In the genomic region with DNA sequence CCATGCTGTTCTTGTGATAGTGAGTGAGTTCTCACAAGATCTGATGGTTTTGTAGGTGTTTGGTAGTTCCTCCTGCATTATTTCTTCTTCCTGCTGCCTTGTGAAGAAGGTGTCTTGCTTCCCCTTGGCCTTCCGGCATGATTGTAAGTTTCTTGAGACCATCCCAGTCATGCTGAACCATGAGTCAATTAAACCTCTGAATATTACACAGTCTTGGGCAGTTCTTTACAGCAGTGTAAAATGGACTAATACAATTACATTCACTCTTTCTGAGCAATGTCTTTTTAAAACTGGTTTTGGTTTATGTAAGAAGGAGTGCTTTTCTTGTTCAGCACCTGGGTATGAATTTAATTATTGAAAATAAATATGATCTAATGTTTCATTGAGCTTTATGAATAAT, we compare ENCODE assay signal across 21 cellular contexts. TPM values are rescaled to one million over a fixed set of nuclear protein-coding genes. Genes with fewer than 3 reads are reported as not detected.
DNase-seq lines count a peak whose midpoint lies in the region; ATAC-seq lines count a peak whose summit lies in the region.
"Had no signal": no experiment of that assay in that cellular context is flagged by ENCODE, and none has a peak within 500 bp of the region (broad histone marks: within the 10 kb centered on the region; RNA-seq: fewer than 3 reads in every experiment).

No MANE protein-coding gene starts in this region.

- H3K27ac Mint-ChIP-seq in activated naive CD4-positive, alpha-beta T cell treated with anti-CD3 and anti-CD28 coated beads for 36 hours: peak overlapping the region; percentile 32
- peak overlapping the region; percentile 83 for H3K27ac Mint-ChIP-seq in activated naive CD8-positive, alpha-beta T cell treated with anti-CD3 and anti-CD28 coated beads for 36 hours
- H3K27ac Mint-ChIP-seq: nephron had no signal

- peak; percentile 6 for DNase-seq in activated naive CD4-positive, alpha-beta T cell treated with anti-CD3 and anti-CD28 coated beads for 36 hours
- no peak for DNase-seq in activated naive CD4-positive, alpha-beta T cell (lab: John Stamatoyannopoulos, UW)
- no peak for DNase-seq in activated naive CD8-positive, alpha-beta T cell treated with anti-CD3 and anti-CD28 coated beads for 36 hours
- DNase-seq in DMS153 (lab: John Stamatoyannopoulos, UW): no peak
- no peak for DNase-seq in GM03348 (ENCODE audit: low spot score)
- DNase-seq: ACHN; DMS79; left cardiac atrium; mesendoderm; NCI-H526 treated with DMSO at 0.1 percent for 48 hours; right lobe of liver; stimulated activated CD8-positive, alpha-beta memory T cell treated with anti-CD3 and anti-CD28 coated beads, Interleukin-4, amount 100 ng/mL, for 48 hours had no signal

- peaks cover 6% of the 10 kb centered on the region for H3K9me3 Mint-ChIP-seq in activated naive CD4-positive, alpha-beta T cell treated with anti-CD3 and anti-CD28 coated beads for 36 hours
- H3K9me3 Mint-ChIP-seq in activated naive CD8-positive, alpha-beta T cell treated with anti-CD3 and anti-CD28 coated beads for 36 hours: peaks cover 18% of the 10 kb centered on the region

- H3K4me3 Mint-ChIP-seq in activated naive CD4-positive, alpha-beta T cell treated with anti-CD3 and anti-CD28 coated beads for 36 hours: no peak overlapping the region
- no peak overlapping the region for H3K4me3 Mint-ChIP-seq in activated naive CD8-positive, alpha-beta T cell treated with anti-CD3 and anti-CD28 coated beads for 36 hours
- H3K4me3 Mint-ChIP-seq: nephron had no signal

- H3K27ac ChIP-seq in thymus (ENCODE audit: low read depth): peak overlapping the region; percentile 70
- H3K27ac ChIP-seq: C4-2B, coronary artery, right lobe of liver, suprapubic skin, vagina had no signal

- no peaks in the 10 kb centered on the region for H3K36me3 ChIP-seq in thymus (ENCODE audit: control insufficient read depth, insufficient read depth)
- H3K36me3 ChIP-seq: right lobe of liver, suprapubic skin, vagina had no signal

- no peaks in the 10 kb centered on the region for H3K9me3 ChIP-seq in thymus (ENCODE audit: control insufficient read depth)
- H3K9me3 ChIP-seq: right lobe of liver, vagina had no signal

- H3K27me3 Mint-ChIP-seq in activated naive CD4-positive, alpha-beta T cell treated with anti-CD3 and anti-CD28 coated beads for 36 hours (ENCODE audit: low read depth): no peaks in the 10 kb centered on the region
- H3K27me3 Mint-ChIP-seq in activated naive CD8-positive, alpha-beta T cell treated with anti-CD3 and anti-CD28 coated beads for 36 hours: no peaks in the 10 kb centered on the region

- no peak overlapping the region for H3K4me3 ChIP-seq in thymus (ENCODE audit: low read length)
- H3K4me3 ChIP-seq: coronary artery, right lobe of liver, suprapubic skin, vagina had no signal

- H3K27me3 ChIP-seq in thymus (ENCODE audit: control insufficient read depth, insufficient read depth): no peaks in the 10 kb centered on the region
- H3K27me3 ChIP-seq: right lobe of liver, suprapubic skin, vagina had no signal

- CTCF ChIA-PET in activated naive CD4-positive, alpha-beta T cell treated with anti-CD3 and anti-CD28 coated beads for 36 hours (lab: Charles Lee): interaction anchor here (2.6 kb wide), 1 partner anchor 14 kb away, joined by 10 read pairs; no protein-coding TSS in a partner anchor

- H3K36me3 Mint-ChIP-seq in activated naive CD4-positive, alpha-beta T cell treated with anti-CD3 and anti-CD28 coated beads for 36 hours (ENCODE audit: low read depth): no peaks in the 10 kb centered on the region
- peaks cover 10% of the 10 kb centered on the region for H3K36me3 Mint-ChIP-seq in activated naive CD8-positive, alpha-beta T cell treated with anti-CD3 and anti-CD28 coated beads for 36 hours

- no peaks in the 10 kb centered on the region for H3K4me1 ChIP-seq in thymus (ENCODE audit: control insufficient read depth, insufficient read depth, low read length)
- H3K4me1 ChIP-seq: suprapubic skin, vagina had no signal

- intact Hi-C loops in activated naive CD4-positive, alpha-beta T cell treated with anti-CD3 and anti-CD28 coated beads for 36 hours (cut with micrococcal nuclease): loop anchor here (2.0 kb wide), 1 partner anchor 57 kb away; no protein-coding TSS in a partner anchor

- WGBS in thymus: 82% methylated on average over 1 of the region's 1 CpG

- ATAC-seq in HG02852 (IDR thresholded peaks at IDR 0.05; ENCODE audit: unreplicated experiment) (peak; percentile 23), GM18519 (IDR thresholded peaks at IDR 0.05; ENCODE audit: low FRiP score, unreplicated experiment) (no peak)
- ATAC-seq: left cardiac atrium, right lobe of liver, SK-N-SH treated with all-trans-retinoic acid at 6 μM for 48 hours had no signal

- peaks cover 31% of the 10 kb centered on the region for H3K4me1 Mint-ChIP-seq in activated naive CD4-positive, alpha-beta T cell treated with anti-CD3 and anti-CD28 coated beads for 36 hours (ENCODE audit: low read depth)
- H3K4me1 Mint-ChIP-seq in activated naive CD8-positive, alpha-beta T cell treated with anti-CD3 and anti-CD28 coated beads for 36 hours: peaks cover 39% of the 10 kb centered on the region
- H3K4me1 Mint-ChIP-seq: nephron had no signal

RNA-seq across cellular contexts. Expression of a gene that starts 50.7 kb away (rescaled TPM):
- total RNA-seq in activated naive CD4-positive, alpha-beta T cell treated with anti-CD3 and anti-CD28 coated beads for 36 hours: 10 to 100 TPM; 12.8 to 13.8 TPM
- total RNA-seq in activated naive CD8-positive, alpha-beta T cell treated with anti-CD3 and anti-CD28 coated beads for 36 hours: 10 to 100 TPM; 19.4 to 19.6 TPM
- 55.7 TPM for polyA plus RNA-seq in thymus
